ENCODE assay signal across 14 cellular contexts in the genomic region with DNA sequence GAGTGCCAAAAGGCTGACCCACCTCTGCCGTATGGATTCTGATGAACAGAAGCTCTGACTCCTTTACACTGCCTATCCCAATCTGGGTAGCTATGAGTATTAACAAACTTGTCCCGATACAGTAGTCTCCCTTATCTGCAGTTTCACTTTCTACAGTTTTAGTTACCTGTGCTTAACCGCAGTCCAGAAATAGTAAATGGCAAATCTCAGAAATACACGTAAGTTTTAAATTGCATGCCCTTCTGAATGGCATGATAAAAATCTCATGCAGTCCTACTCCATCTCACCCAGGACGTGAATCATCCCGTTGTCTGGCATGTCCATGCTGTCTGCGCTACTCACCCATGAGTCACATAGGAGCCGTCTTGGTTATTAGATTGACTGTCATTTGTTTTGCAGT.
DNase-seq lines count a peak whose midpoint lies in the region; TF ChIP-seq lines count a peak whose summit lies in the region.
"Had no signal": no experiment of that assay in that cellular context is flagged by ENCODE, and none has a peak within 500 bp of the region (broad histone marks: within the 10 kb centered on the region; RNA-seq: fewer than 3 reads in every experiment).

No MANE protein-coding gene starts in this region.

- no peak overlapping the region for H3K27ac Mint-ChIP-seq in activated CD4-positive, alpha-beta memory T cell treated with anti-CD3 and anti-CD28 coated beads for 36 hours
- H3K27ac Mint-ChIP-seq: H9; T-helper 2 cell treated with Interferon-gamma antibody and Interleukin-4, amounts not matched to agents 5 μg/mL and 100 μg/mL, for 36 hours had no signal

- H3K36me3 Mint-ChIP-seq in activated CD4-positive, alpha-beta memory T cell treated with anti-CD3 and anti-CD28 coated beads for 36 hours: no peaks in the 10 kb centered on the region
- H3K36me3 Mint-ChIP-seq: brain had no signal

- DNase-seq in AG04450 (ENCODE audit: low read depth, low spot score) (peak; percentile 20), HT-29 (ENCODE audit: low spot score) (peak; percentile 20), adipocyte (ENCODE audit: low read depth) (peak; percentile 87), hepatic stellate cell (ENCODE audit: low spot score) (peak; percentile 80), DMS 273 treated with DMSO at 0.1 percent for 48 hours (lab: John Stamatoyannopoulos, UW) (no peak), head of caudate nucleus (no peak), GDM1 (lab: John Stamatoyannopoulos, UW) (no peak)
- no peak for DNase-seq in activated CD4-positive, alpha-beta memory T cell treated with anti-CD3 and anti-CD28 coated beads for 36 hours
- DNase-seq: H9; NCI-H1092 treated with DMSO at 0.1 percent for 48 hours; stimulated activated CD4-positive, alpha-beta T cell treated with anti-CD3 and anti-CD28 coated beads, Interleukin-4, amount 100 ng/mL, for 1 hour; substantia nigra had no signal

- H3K4me1 Mint-ChIP-seq in activated CD4-positive, alpha-beta memory T cell treated with anti-CD3 and anti-CD28 coated beads for 36 hours (ENCODE audit: low read depth): no peaks in the 10 kb centered on the region

- no peak overlapping the region for H3K9ac ChIP-seq in adipocyte (ENCODE audit: low read length)

- CTCF ChIA-PET in AG04450 (lab: Charles Lee): interaction anchor here (1.2 to 2.4 kb wide), 2 partner anchors 11 to 14 kb away, joined by 3 to 17 read pairs; no protein-coding TSS in a partner anchor
- CTCF ChIA-PET in activated CD4-positive, alpha-beta memory T cell treated with anti-CD3 and anti-CD28 coated beads for 36 hours (lab: Charles Lee): no interaction called here

- intact Hi-C loops in head of caudate nucleus (cut with DNase I): no loop called here
- intact Hi-C loops in activated CD4-positive, alpha-beta memory T cell treated with anti-CD3 and anti-CD28 coated beads for 36 hours (cut with micrococcal nuclease): no loop called here

- no peak overlapping the region for H3K4me3 Mint-ChIP-seq in activated CD4-positive, alpha-beta memory T cell treated with anti-CD3 and anti-CD28 coated beads for 36 hours
- H3K4me3 Mint-ChIP-seq: brain; H9; T-helper 2 cell treated with Interferon-gamma antibody and Interleukin-4, amounts not matched to agents 5 μg/mL and 100 μg/mL, for 36 hours had no signal

- no peaks in the 10 kb centered on the region for H3K36me3 ChIP-seq in adipocyte (ENCODE audit: control insufficient read depth, insufficient read depth, low read length, severe bottlenecking)

- no peak overlapping the region for H3K27ac ChIP-seq in AG04450 (ENCODE audit: low read depth, low read length)

- no peaks in the 10 kb centered on the region for H3K27me3 ChIP-seq in AG04450 (ENCODE audit: control insufficient read depth, insufficient read depth, low read length)
- no peaks in the 10 kb centered on the region for H3K27me3 ChIP-seq in adipocyte (replicated peaks; ENCODE audit: control insufficient read depth, insufficient read depth, low read length)

- H3K4me1 ChIP-seq in adipocyte (ENCODE audit: control insufficient read depth, insufficient read depth, low read length): peaks cover 18% of the 10 kb centered on the region

- H3K9me3 ChIP-seq in AG04450 (ENCODE audit: control insufficient read depth, insufficient read depth, low read length) (no peaks in the 10 kb centered on the region; the same call in 1 of the 2 replicates), adipocyte (ENCODE audit: control insufficient read depth, low read length) (no peaks in the 10 kb centered on the region)

- POLR2A ChIA-PET in AG04450 (lab: Yijun Ruan, JAX): no interaction called here
- POLR2A ChIA-PET in activated CD4-positive, alpha-beta memory T cell treated with anti-CD3 and anti-CD28 coated beads for 36 hours (lab: Charles Lee): no interaction called here

- H3K9me3 Mint-ChIP-seq in activated CD4-positive, alpha-beta memory T cell treated with anti-CD3 and anti-CD28 coated beads for 36 hours: no peaks in the 10 kb centered on the region
- H3K9me3 Mint-ChIP-seq: T-helper 2 cell treated with Interferon-gamma antibody and Interleukin-4, amounts not matched to agents 5 μg/mL and 100 μg/mL, for 36 hours had no signal

- peak overlapping the region; percentile 18; the same call in 1 of the 2 replicates for H3K4me3 ChIP-seq in AG04450 (ENCODE audit: low read depth, low read length)
- no peak overlapping the region for H3K4me3 ChIP-seq in adipocyte (ENCODE audit: low read length)

- peaks cover 8% of the 10 kb centered on the region for H3K27me3 Mint-ChIP-seq in activated CD4-positive, alpha-beta memory T cell treated with anti-CD3 and anti-CD28 coated beads for 36 hours

- TF ChIP-seq CTCF in AG04450 (IDR thresholded peaks at IDR 0.05; ENCODE audit: low read depth, low read length): no peak

Comparison
In these comparisons a context has a peak if more than half of its experiments do, and no peak if none do; other contexts are left out.
1. DNase-seq: peak in AG04450 (single experiment), HT-29 (single experiment), adipocyte (single experiment) and hepatic stellate cell (single experiment); none in DMS 273 treated with DMSO at 0.1 percent for 48 hours (single experiment), head of caudate nucleus (0 of 42), activated CD4-positive, alpha-beta memory T cell treated with anti-CD3 and anti-CD28 coated beads for 36 hours (single experiment) and GDM1 (single experiment).